ENCODE assay signal across 9 cellular contexts in the genomic region with DNA sequence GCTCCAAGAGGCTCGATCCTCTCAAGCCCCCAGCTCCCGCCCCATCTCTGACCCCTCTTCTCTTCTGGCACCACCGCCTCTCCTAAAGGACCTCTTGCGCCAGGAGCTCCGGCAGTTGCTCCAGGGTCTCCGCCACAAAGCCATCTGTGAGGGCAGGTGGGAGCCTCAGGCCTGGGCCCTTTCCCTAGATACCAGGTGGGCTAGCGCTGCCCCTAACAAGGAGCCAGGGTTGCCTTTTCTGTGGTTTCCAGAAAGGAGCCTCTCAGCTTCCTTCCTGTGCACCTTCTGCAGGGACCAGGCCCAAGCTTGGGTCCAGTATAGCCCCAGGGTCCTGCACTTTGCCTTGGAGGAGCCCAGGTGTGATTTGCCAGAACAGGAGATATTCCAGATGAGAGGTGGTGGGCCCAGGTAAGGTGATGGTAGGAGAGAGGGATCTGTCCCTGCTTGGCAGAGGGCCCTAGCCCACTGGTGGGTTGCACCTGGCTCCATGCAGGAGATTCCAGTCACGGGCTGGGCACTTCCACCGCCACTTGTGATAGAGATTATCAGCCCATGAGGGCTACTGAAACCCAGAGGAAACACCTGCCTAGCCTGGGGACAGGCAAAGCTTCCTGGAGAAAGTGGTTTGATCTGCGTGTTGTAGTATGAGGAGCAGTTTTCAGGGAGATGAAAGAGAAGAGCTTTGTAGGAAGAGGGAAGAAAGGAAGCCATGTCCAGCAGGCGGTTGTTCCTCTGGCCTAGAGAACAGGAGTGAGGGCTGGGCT. TPM values are rescaled to one million over a fixed set of nuclear protein-coding genes. Genes with fewer than 3 reads are reported as not detected.
DNase-seq lines count a peak whose midpoint lies in the region; FAIRE-seq and TF ChIP-seq lines count a peak whose summit lies in the region.
"Had no signal": no experiment of that assay in that cellular context is flagged by ENCODE, and none has a peak within 500 bp of the region (broad histone marks: within the 10 kb centered on the region; RNA-seq: fewer than 3 reads in every experiment).

No MANE protein-coding gene starts in this region.

- H3K4me2 ChIP-seq in keratinocyte (ENCODE audit: control insufficient read depth, extremely low read depth, insufficient read depth, low read depth, low read length): peak overlapping the region; percentile 85

- peaks cover 21% of the 10 kb centered on the region for H3K4me1 Mint-ChIP-seq in activated CD4-positive, alpha-beta T cell treated with anti-CD3 and anti-CD28 coated beads, Interleukin-2, amount 10 ng/mL, durations not matched to agents 7 days and 5 days
- H3K4me1 Mint-ChIP-seq in activated naive CD8-positive, alpha-beta T cell (ENCODE audit: low read depth): peaks cover 13% of the 10 kb centered on the region

- peak overlapping the region; percentile 90 for H3K4me3 Mint-ChIP-seq in activated CD4-positive, alpha-beta T cell treated with anti-CD3 and anti-CD28 coated beads, Interleukin-2, amount 10 ng/mL, durations not matched to agents 7 days and 5 days
- H3K4me3 Mint-ChIP-seq in activated naive CD8-positive, alpha-beta T cell: peak overlapping the region; percentile 88

- H3K27me3 ChIP-seq in keratinocyte (ENCODE audit: control insufficient read depth, extremely low read depth, insufficient read depth, low read length): no peaks in the 10 kb centered on the region
- no peaks in the 10 kb centered on the region for H3K27me3 ChIP-seq in thymus (ENCODE audit: control insufficient read depth, insufficient read depth)

- POLR2A ChIA-PET in activated CD4-positive, alpha-beta T cell treated with anti-CD3 and anti-CD28 coated beads, Interleukin-2, amount 10 ng/mL, durations not matched to agents 7 days and 5 days (lab: Charles Lee): no interaction called here

- DNase-seq in activated CD4-positive, alpha-beta T cell treated with anti-CD3 and anti-CD28 coated beads, Interleukin-2, amount 10 ng/mL, durations not matched to agents 7 days and 5 days: no peak
- DNase-seq in activated CD4-positive, alpha-beta T cell treated with anti-CD3 and anti-CD28 coated beads for 48 hours: no peak
- DNase-seq in keratinocyte (ENCODE audit: low read depth, low spot score) (no peak), NK-92 (lab: John Stamatoyannopoulos, UW; ENCODE audit: unreplicated experiment) (no peak), NCI-H1105 (lab: John Stamatoyannopoulos, UW) (no peak)
- no peak for DNase-seq in stimulated activated CD4-positive, alpha-beta T cell treated with anti-CD3 and anti-CD28 coated beads, Interleukin-4, amount 100 ng/mL, for 4 hours

- no peaks in the 10 kb centered on the region for H3K79me2 ChIP-seq in keratinocyte (ENCODE audit: control insufficient read depth, insufficient read depth, low read length)

- H3K36me3 Mint-ChIP-seq in activated CD4-positive, alpha-beta T cell treated with anti-CD3 and anti-CD28 coated beads, Interleukin-2, amount 10 ng/mL, durations not matched to agents 7 days and 5 days (ENCODE audit: low read depth): no peaks in the 10 kb centered on the region
- no peaks in the 10 kb centered on the region for H3K36me3 Mint-ChIP-seq in activated naive CD8-positive, alpha-beta T cell

- H3K9me3 Mint-ChIP-seq in activated CD4-positive, alpha-beta T cell treated with anti-CD3 and anti-CD28 coated beads, Interleukin-2, amount 10 ng/mL, durations not matched to agents 7 days and 5 days: no peaks in the 10 kb centered on the region
- no peaks in the 10 kb centered on the region for H3K9me3 Mint-ChIP-seq in activated naive CD8-positive, alpha-beta T cell (ENCODE audit: low read depth)

- H3K9ac ChIP-seq in keratinocyte (ENCODE audit: control insufficient read depth, extremely low read depth, insufficient read depth, low read length): peak overlapping the region; percentile 83

- TF ChIP-seq CTCF in keratinocyte (optimal IDR thresholded peaks at IDR 0.05 in 1 of 3, IDR thresholded peaks at IDR 0.05 in 1 of 3, conservative IDR thresholded peaks at IDR 0.05 in 1 of 3; ENCODE audit: extremely low read depth in 1 of 3, insufficient read depth in 2 of 3, low read length in 3 of 3): no peak

- H3K9me1 ChIP-seq in keratinocyte (ENCODE audit: control insufficient read depth, extremely low read depth, insufficient read depth, low read length): no peaks in the 10 kb centered on the region

- H3K27ac Mint-ChIP-seq in activated CD4-positive, alpha-beta T cell treated with anti-CD3 and anti-CD28 coated beads, Interleukin-2, amount 10 ng/mL, durations not matched to agents 7 days and 5 days: peak overlapping the region; percentile 20
- peak overlapping the region; percentile 37 for H3K27ac Mint-ChIP-seq in activated naive CD8-positive, alpha-beta T cell

- WGBS in thymus: 17% methylated on average over 11 of the region's 11 CpGs

- H3K36me3 ChIP-seq in keratinocyte (ENCODE audit: control insufficient read depth in 2 of 2, extremely low read depth in 1 of 2, insufficient read depth in 2 of 2, low read length in 2 of 2): peaks cover 4 to 5% of the 10 kb centered on the region in 2 experiments
- H3K36me3 ChIP-seq in thymus (ENCODE audit: control insufficient read depth, insufficient read depth): no peaks in the 10 kb centered on the region

- no peak overlapping the region for H2AFZ ChIP-seq in keratinocyte (ENCODE audit: control insufficient read depth, low read length)

- H3K4me3 ChIP-seq in keratinocyte (ENCODE audit: control insufficient read depth in 2 of 3, extremely low read depth in 1 of 3, insufficient read depth in 2 of 3, low read depth in 1 of 3, low read length in 3 of 3) (peak overlapping the region; percentile 58 to 68 (median 61)), thymus (ENCODE audit: low read length) (peak overlapping the region; percentile 73)

- H3K9me3 ChIP-seq in keratinocyte (ENCODE audit: control insufficient read depth, low read depth, low read length) (no peaks in the 10 kb centered on the region), thymus (ENCODE audit: control insufficient read depth) (no peaks in the 10 kb centered on the region)

- no peaks in the 10 kb centered on the region for H4K20me1 ChIP-seq in keratinocyte (ENCODE audit: control insufficient read depth, extremely low read depth, insufficient read depth, low read length)

- CTCF ChIA-PET in activated CD4-positive, alpha-beta T cell treated with anti-CD3 and anti-CD28 coated beads, Interleukin-2, amount 10 ng/mL, durations not matched to agents 7 days and 5 days (lab: Charles Lee): interaction anchor here (0.5 to 1.0 kb wide), 2 partner anchors 44 to 1003 kb away, joined by 3 read pairs; no protein-coding TSS in a partner anchor

- dilution Hi-C loops in keratinocyte (cut with MboI; ENCODE audit: extremely low pct_ligation_motif_present, low sequenced_read_pairs): no loop called here

- H3K4me1 ChIP-seq in keratinocyte (ENCODE audit: control insufficient read depth, extremely low read depth, insufficient read depth, low read length) (peaks cover 23% of the 10 kb centered on the region), thymus (ENCODE audit: control insufficient read depth, insufficient read depth, low read length) (peaks cover 7% of the 10 kb centered on the region)

- H3K27me3 Mint-ChIP-seq in activated CD4-positive, alpha-beta T cell treated with anti-CD3 and anti-CD28 coated beads, Interleukin-2, amount 10 ng/mL, durations not matched to agents 7 days and 5 days: no peaks in the 10 kb centered on the region
- H3K27me3 Mint-ChIP-seq in activated naive CD8-positive, alpha-beta T cell: no peaks in the 10 kb centered on the region

- peak overlapping the region; percentile 90 for H3K27ac ChIP-seq in keratinocyte (ENCODE audit: control insufficient read depth, insufficient read depth, low read length)
- no peak overlapping the region for H3K27ac ChIP-seq in thymus (ENCODE audit: low read depth)

- FAIRE-seq in keratinocyte (lab: Jason Lieb, UNC): no peak
- FAIRE-seq: G401.6 had no signal

RNA-seq across cellular contexts. Expression of gene CCDC24, which starts 1.0 kb away (rescaled TPM):
- total RNA-seq in activated CD4-positive, alpha-beta T cell treated with anti-CD3 and anti-CD28 coated beads, Interleukin-2, amount 10 ng/mL, durations not matched to agents 7 days and 5 days: 1 to 10 TPM in 1 of 2 experiments, under 1 TPM in 1; 0.71 to 1.3 TPM
- polyA plus RNA-seq in keratinocyte (5.2 to 6.2 TPM (median 5.2 TPM) in 3 replicates), thymus (11.1 TPM)
- polyA plus RNA-seq in keratinocyte (2011; ENCODE audit: low read depth): 2.0 TPM
- polyA plus RNA-seq in keratinocyte (2011; cell fraction: cytosol; rRNA removed): 3.0 and 7.9 TPM in 2 replicates
- 13.4 and 19.2 TPM in 2 replicates for polyA plus RNA-seq in keratinocyte (2011; cell fraction: nucleus; rRNA removed)
- 2.3 and 9.6 TPM in 2 replicates for polyA plus RNA-seq in keratinocyte (2012; ENCODE audit: low replicate concordance)
- 1.4 to 3.9 TPM (median 2.9 TPM) in 3 replicates for polyA minus RNA-seq in keratinocyte
- polyA minus RNA-seq in keratinocyte (2011; cell fraction: cytosol; rRNA and poly(A)+ RNA removed): 7.5 TPM
- polyA minus RNA-seq in keratinocyte (2011; cell fraction: nucleus; rRNA and poly(A)+ RNA removed): 4.0 and 4.2 TPM in 2 replicates

RNA-seq across cellular contexts. Expression of gene B4GALT2, which starts 13.4 kb away (rescaled TPM):
- 1 to 10 TPM; 8.0 to 9.3 TPM for total RNA-seq in activated CD4-positive, alpha-beta T cell treated with anti-CD3 and anti-CD28 coated beads, Interleukin-2, amount 10 ng/mL, durations not matched to agents 7 days and 5 days
- 39.6 to 60.7 TPM (median 50.4 TPM) in 3 replicates for polyA plus RNA-seq in keratinocyte
- 10.2 TPM for polyA plus RNA-seq in keratinocyte (2011; ENCODE audit: low read depth)
- polyA plus RNA-seq in keratinocyte (2011; cell fraction: cytosol; rRNA removed): 28.8 and 65.0 TPM in 2 replicates
- 25.2 and 34.4 TPM in 2 replicates for polyA plus RNA-seq in keratinocyte (2011; cell fraction: nucleus; rRNA removed)
- 39.3 and 79.8 TPM in 2 replicates for polyA plus RNA-seq in keratinocyte (2012; ENCODE audit: low replicate concordance)
- 43.2 to 116 TPM (median 55.0 TPM) in 3 replicates for polyA minus RNA-seq in keratinocyte
- 108 TPM for polyA minus RNA-seq in keratinocyte (2011; cell fraction: cytosol; rRNA and poly(A)+ RNA removed)
- polyA minus RNA-seq in keratinocyte (2011; cell fraction: nucleus; rRNA and poly(A)+ RNA removed): 21.2 and 21.3 TPM in 2 replicates
- 7.3 TPM for polyA plus RNA-seq in thymus

RNA-seq across cellular contexts. Expression of gene ATP6V0B, which starts 17.7 kb away (rescaled TPM):
- total RNA-seq in activated CD4-positive, alpha-beta T cell treated with anti-CD3 and anti-CD28 coated beads, Interleukin-2, amount 10 ng/mL, durations not matched to agents 7 days and 5 days: 100 to 1,000 TPM in 1 of 2 experiments, 10 to 100 TPM in 1; 90.1 to 112 TPM
- 195 to 325 TPM (median 233 TPM) in 3 replicates for polyA plus RNA-seq in keratinocyte
- polyA plus RNA-seq in keratinocyte (2011; ENCODE audit: low read depth): 37.8 TPM
- polyA plus RNA-seq in keratinocyte (2011; cell fraction: cytosol; rRNA removed): 213 and 278 TPM in 2 replicates
- polyA plus RNA-seq in keratinocyte (2011; cell fraction: nucleus; rRNA removed): 257 and 265 TPM in 2 replicates
- 176 and 266 TPM in 2 replicates for polyA plus RNA-seq in keratinocyte (2012; ENCODE audit: low replicate concordance)
- 176 to 259 TPM (median 180 TPM) in 3 replicates for polyA minus RNA-seq in keratinocyte
- polyA minus RNA-seq in keratinocyte (2011; cell fraction: cytosol; rRNA and poly(A)+ RNA removed): 211 TPM
- 69.2 and 72.5 TPM in 2 replicates for polyA minus RNA-seq in keratinocyte (2011; cell fraction: nucleus; rRNA and poly(A)+ RNA removed)
- polyA plus RNA-seq in thymus: 198 TPM

RNA-seq across cellular contexts. Expression of gene DPH2, which starts 22.6 kb away (rescaled TPM):
- total RNA-seq in activated CD4-positive, alpha-beta T cell treated with anti-CD3 and anti-CD28 coated beads, Interleukin-2, amount 10 ng/mL, durations not matched to agents 7 days and 5 days: 10 to 100 TPM; 28.0 to 30.0 TPM
- polyA plus RNA-seq in keratinocyte: 30.3 to 35.1 TPM (median 33.5 TPM) in 3 replicates
- 20.3 TPM for polyA plus RNA-seq in keratinocyte (2011; ENCODE audit: low read depth)
- polyA plus RNA-seq in keratinocyte (2011; cell fraction: cytosol; rRNA removed): 20.0 and 29.5 TPM in 2 replicates
- 72.0 and 76.9 TPM in 2 replicates for polyA plus RNA-seq in keratinocyte (2011; cell fraction: nucleus; rRNA removed)
- 25.8 and 25.9 TPM in 2 replicates for polyA plus RNA-seq in keratinocyte (2012; ENCODE audit: low replicate concordance)
- polyA minus RNA-seq in keratinocyte: 29.9 to 66.6 TPM (median 33.9 TPM) in 3 replicates
- 35.1 TPM for polyA minus RNA-seq in keratinocyte (2011; cell fraction: cytosol; rRNA and poly(A)+ RNA removed)
- 19.2 and 21.3 TPM in 2 replicates for polyA minus RNA-seq in keratinocyte (2011; cell fraction: nucleus; rRNA and poly(A)+ RNA removed)
- polyA plus RNA-seq in thymus: 14.4 TPM

RNA-seq across cellular contexts. Expression of gene SLC6A9, which starts 38.8 kb away (rescaled TPM):
- total RNA-seq in activated CD4-positive, alpha-beta T cell treated with anti-CD3 and anti-CD28 coated beads, Interleukin-2, amount 10 ng/mL, durations not matched to agents 7 days and 5 days: 1 to 10 TPM; 4.0 to 4.8 TPM
- polyA plus RNA-seq in keratinocyte (4.3 to 7.5 TPM (median 5.3 TPM) in 3 replicates), thymus (0.82 TPM)
- polyA plus RNA-seq in keratinocyte (2011; ENCODE audit: low read depth): 5.0 TPM
- polyA plus RNA-seq in keratinocyte (2011; cell fraction: cytosol; rRNA removed): 3.5 and 4.5 TPM in 2 replicates
- 12.6 and 13.2 TPM in 2 replicates for polyA plus RNA-seq in keratinocyte (2011; cell fraction: nucleus; rRNA removed)
- polyA plus RNA-seq in keratinocyte (2012; ENCODE audit: low replicate concordance): 10.8 and 23.3 TPM in 2 replicates
- polyA minus RNA-seq in keratinocyte: 9.1 to 24.4 TPM (median 10.9 TPM) in 3 replicates
- 12.3 TPM for polyA minus RNA-seq in keratinocyte (2011; cell fraction: cytosol; rRNA and poly(A)+ RNA removed)
- 11.6 TPM in 2 replicates for polyA minus RNA-seq in keratinocyte (2011; cell fraction: nucleus; rRNA and poly(A)+ RNA removed)
